In genomic region chr17:14701901-14702300, GRCh38 we compare ENCODE assay signal across 18 cellular contexts.
DNase-seq lines count a peak whose midpoint lies in the region; ATAC-seq and TF ChIP-seq lines count a peak whose summit lies in the region.
"Had no signal": no experiment of that assay in that cellular context is flagged by ENCODE, and none has a peak within 500 bp of the region (broad histone marks: within the 10 kb centered on the region; RNA-seq: fewer than 3 reads in every experiment).

No MANE protein-coding gene starts in this region.

- no peak overlapping the region for H2AFZ ChIP-seq in trophoblast cell (ENCODE audit: insufficient read depth, low read length, poor library complexity)

- no peak overlapping the region for H2AK5ac ChIP-seq in trophoblast cell (ENCODE audit: low read length)

- H2BK120ac ChIP-seq in trophoblast cell (ENCODE audit: insufficient read depth, low read length, poor library complexity), result no peak overlapping the region

- no peak overlapping the region for H2BK12ac ChIP-seq in trophoblast cell (ENCODE audit: low read length)

- no peak overlapping the region for H4K8ac ChIP-seq in trophoblast cell (ENCODE audit: low read depth, low read length)

- WGBS in trophoblast cell (ENCODE audit: extremely low coverage, insufficient coverage, insufficient read length), result no CpG with 5 or more reads among the region's 1 CpG

- H3K4me3 ChIP-seq in trophoblast cell (ENCODE audit: low read depth, low read length), result no peak overlapping the region
- H3K4me3 ChIP-seq in A673 (ENCODE audit: low read depth, low read length, poor library complexity, severe bottlenecking), result no peak overlapping the region
- H3K4me3 ChIP-seq: A549, BLaER1, HAP-1 had no signal

- H3K4me2 ChIP-seq in trophoblast cell (ENCODE audit: low read length), result no peak overlapping the region
- H3K4me2 ChIP-seq: A549, BLaER1 had no signal

- H2BK5ac ChIP-seq in trophoblast cell (ENCODE audit: low read depth, low read length, poor library complexity), result no peak overlapping the region

- CTCF ChIA-PET in A673 (lab: Charles Lee), result no interaction called here

- H3K4me1 ChIP-seq in trophoblast cell (ENCODE audit: control insufficient read depth in 1 of 2, insufficient read depth in 2 of 2, low read length in 2 of 2), result no peaks in the 10 kb centered on the region
- no peaks in the 10 kb centered on the region for H3K4me1 ChIP-seq in A673 (ENCODE audit: insufficient read depth, low read length, poor library complexity, severe bottlenecking)
- H3K4me1 ChIP-seq: BLaER1, HAP-1 had no signal

- no peaks in the 10 kb centered on the region for H3K79me1 ChIP-seq in trophoblast cell (ENCODE audit: low read length)

- H3K27ac ChIP-seq in trophoblast cell (ENCODE audit: low read depth, low read length), result no peak overlapping the region
- H3K27ac ChIP-seq in A673 (ENCODE audit: low read depth, low read length, poor library complexity, severe bottlenecking), result no peak overlapping the region
- H3K27ac ChIP-seq: BLaER1, C4-2B had no signal

- H3K79me2 ChIP-seq in trophoblast cell (ENCODE audit: control insufficient read depth, insufficient read depth, low read length, poor library complexity), result no peaks in the 10 kb centered on the region

- intact Hi-C loops in A673 (cut with micrococcal nuclease; ENCODE audit: unreplicated experiment), result no loop called here

- DNase-seq in EH (ENCODE audit: low read depth) (peak; percentile 31), trophoblast cell (peak; percentile 63 to 87), omental fat pad (ENCODE audit: low spot score) (no peak), COLO668 (lab: John Stamatoyannopoulos, UW; ENCODE audit: unreplicated experiment) (no peak), A673 (ENCODE audit: low spot score) (no peak)
- DNase-seq: 8988T; CD4-positive, CD25-positive, alpha-beta regulatory T cell; CD8-positive, alpha-beta T cell; DMS 273 treated with DMSO at 0.1 percent for 48 hours; DMS79; GF-D8; GOT3; HFFc6 had no signal

- TF ChIP-seq CTCF in omental fat pad (IDR thresholded peaks at IDR 0.05) (no peak), A673 (conservative IDR thresholded peaks at IDR 0.05; ENCODE audit: low read depth, low read length) (no peak)

- peak; percentile 13 for ATAC-seq in esophagus mucosa
- no peak for ATAC-seq in omental fat pad (ENCODE audit: low FRiP score)
- ATAC-seq: A549; CD8-positive, alpha-beta T cell had no signal

- H3K14ac ChIP-seq in trophoblast cell (ENCODE audit: low read length), result no peak overlapping the region

- no peak overlapping the region for H4K91ac ChIP-seq in trophoblast cell (ENCODE audit: low read depth, low read length)

- H3K36me3 ChIP-seq in trophoblast cell (ENCODE audit: control insufficient read depth in 1 of 2, insufficient read depth in 2 of 2, low read length in 2 of 2) (no peaks in the 10 kb centered on the region), A673 (ENCODE audit: insufficient read depth, low read length, poor library complexity, severe bottlenecking) (no peaks in the 10 kb centered on the region)
- H3K36me3 ChIP-seq: BLaER1, HAP-1 had no signal

- no peak overlapping the region for H3K4ac ChIP-seq in trophoblast cell (ENCODE audit: low read depth, low read length)

- no TSS peak for BruUV-seq in A673 (replicated peaks; lab: Mats Ljungman, UMichigan)

- H4K12ac ChIP-seq in trophoblast cell (ENCODE audit: low read depth, low read length), result no peak overlapping the region

- POLR2A ChIA-PET in A673 (lab: Charles Lee; ENCODE audit: low non-redundant PET), result no interaction called here

- H3K27me3 ChIP-seq in trophoblast cell (ENCODE audit: insufficient read depth, low read length), result no peaks in the 10 kb centered on the region
- no peaks in the 10 kb centered on the region for H3K27me3 ChIP-seq in A673 (replicated peaks; ENCODE audit: insufficient read depth, low read depth, low read length, poor library complexity)
- H3K27me3 ChIP-seq: BLaER1 had no signal

- H3K23ac ChIP-seq in trophoblast cell (ENCODE audit: low read length), result no peak overlapping the region

- H3K9me3 ChIP-seq in trophoblast cell (ENCODE audit: insufficient read depth, low read depth, low read length), result no peaks in the 10 kb centered on the region
- H3K9me3 ChIP-seq in A673 (ENCODE audit: low read depth, low read length, poor library complexity, severe bottlenecking), result peaks cover 36% of the 10 kb centered on the region
- H3K9me3 ChIP-seq: A549, BLaER1, HAP-1 had no signal

- no peak overlapping the region for H3K18ac ChIP-seq in trophoblast cell (ENCODE audit: low read length)

- H3K9ac ChIP-seq in trophoblast cell (ENCODE audit: low read length), result no peak overlapping the region
- H3K9ac ChIP-seq: BLaER1 had no signal

Comparison
In these comparisons a context has a peak if more than half of its experiments do, and no peak if none do; other contexts are left out.
1. DNase-seq: peak in EH (single experiment) and trophoblast cell (2 of 2); none in omental fat pad (single experiment), COLO668 (single experiment) and A673 (single experiment).